Comparison of ENCODE assay signal across 8 cellular contexts in genomic region chr6:30647802-30648460, GRCh38. TPM values are rescaled to one million over a fixed set of nuclear protein-coding genes. Genes with fewer than 3 reads are reported as not detected.
A peak's percentile ranks its signal among the peaks of the same experiment; 100 is the strongest.
DNase-seq lines count a peak whose midpoint lies in the region; ATAC-seq and TF ChIP-seq lines count a peak whose summit lies in the region.

No MANE protein-coding gene starts in this region.

- H3K27ac ChIP-seq in SJCRH30: peak overlapping the region; percentile 68
- H3K27ac ChIP-seq in epithelial cell of prostate: peak overlapping the region; percentile 71

- no peaks in the 10 kb centered on the region for H3K9me3 Mint-ChIP-seq in nephron

- H3K4me3 Mint-ChIP-seq in nephron: peak overlapping the region; percentile 88 to 98 (median 95)

- peaks cover 54% of the 10 kb centered on the region for H3K36me3 Mint-ChIP-seq in nephron (ENCODE audit: low read depth)

- H3K4me3 ChIP-seq in AG10803 (ENCODE audit: low read length) (peak overlapping the region; percentile 84), SJCRH30 (peak overlapping the region; percentile 82)

- H3K4me1 Mint-ChIP-seq in nephron: peaks cover 14% of the 10 kb centered on the region

- no peaks in the 10 kb centered on the region for H3K27me3 ChIP-seq in SJCRH30

- TF ChIP-seq CTCF in AG10803 (conservative IDR thresholded peaks at IDR 0.05; ENCODE audit: low read length) (no peak), nephron (IDR thresholded peaks at IDR 0.05; ENCODE audit: unreplicated experiment in 3 of 3) (no peak)

- H3K27ac Mint-ChIP-seq in nephron: peak overlapping the region; percentile 94 to 96 (median 95)

- no peaks in the 10 kb centered on the region for H3K9me3 ChIP-seq in SJCRH30 (replicated peaks)

- ATAC-seq in GM21515 (IDR thresholded peaks at IDR 0.05; ENCODE audit: unreplicated experiment): no peak

- no peaks in the 10 kb centered on the region for H3K4me1 ChIP-seq in SJCRH30

- no peak for DNase-seq in AG10803 (ENCODE audit: low read depth)
- DNase-seq in GM19240 (ENCODE audit: insufficient read length, low spot score): peak; percentile 71
- DNase-seq in SJCRH30: no peak
- no peak for DNase-seq in epithelial cell of prostate (ENCODE audit: low read depth, low spot score)
- DNase-seq in NCI-H2029 treated with DMSO at 0.1 percent for 48 hours (lab: John Stamatoyannopoulos, UW): no peak
- no peak for DNase-seq in ecto neural progenitor cell (ENCODE audit: low spot score)

- no peaks in the 10 kb centered on the region for H3K27me3 Mint-ChIP-seq in nephron (ENCODE audit: low read depth)

- H3K36me3 ChIP-seq in SJCRH30: peaks cover 16% of the 10 kb centered on the region

RNA-seq across cellular contexts. Expression of gene C6orf136, which starts 1.0 kb away (rescaled TPM):
- 9.1 and 10.0 TPM in 2 replicates for total RNA-seq in SJCRH30 (2014; rRNA removed; shearing (Covaris generic))

RNA-seq across cellular contexts. Expression of gene ATAT1, which starts 21.3 kb away (rescaled TPM):
- total RNA-seq in SJCRH30 (2014; rRNA removed; shearing (Covaris generic)): 11.4 and 13.0 TPM in 2 replicates

RNA-seq across cellular contexts. Expression of gene DHX16, which starts 24.9 kb away (rescaled TPM):
- total RNA-seq in SJCRH30 (2014; rRNA removed; shearing (Covaris generic)): 26.5 and 29.0 TPM in 2 replicates

RNA-seq across cellular contexts. Expression of gene MRPS18B, which starts 30.3 kb away (rescaled TPM):
- total RNA-seq in SJCRH30 (2014; rRNA removed; shearing (Covaris generic)): 48.8 and 51.6 TPM in 2 replicates

RNA-seq across cellular contexts. Expression of gene PPP1R10, which starts 30.9 kb away (rescaled TPM):
- 93.7 and 120 TPM in 2 replicates for total RNA-seq in SJCRH30 (2014; rRNA removed; shearing (Covaris generic))
